8 cellular contexts compared by ENCODE assay signal in the genomic region with DNA sequence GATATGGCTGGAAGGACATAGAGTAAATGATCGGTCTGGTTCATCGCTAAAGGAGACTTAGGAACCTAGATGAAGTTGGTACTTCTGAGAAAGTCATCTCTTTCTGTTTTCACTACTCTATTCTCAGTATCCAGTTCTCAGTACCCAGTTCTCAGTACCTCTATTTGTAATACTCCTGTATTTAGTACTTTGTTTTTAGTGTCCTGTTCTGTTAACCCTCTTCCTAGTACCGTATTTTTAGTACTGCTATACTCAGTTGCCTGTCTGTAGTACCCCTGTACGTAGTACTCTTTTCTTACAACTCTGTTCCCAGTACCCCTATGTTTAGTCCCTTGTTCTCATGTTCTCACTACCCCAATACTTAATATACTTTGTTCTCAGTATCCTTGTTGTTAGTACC. TPM values are rescaled to one million over a fixed set of nuclear protein-coding genes. Genes with fewer than 3 reads are reported as not detected.
DNase-seq lines count a peak whose midpoint lies in the region; ATAC-seq and TF ChIP-seq lines count a peak whose summit lies in the region.

No MANE protein-coding gene starts in this region.

- H3K4me1 Mint-ChIP-seq in neural crest cell, result peaks cover 28% of the 10 kb centered on the region

- H3K9me3 ChIP-seq in HUES6 (ENCODE audit: control insufficient read depth, insufficient read depth, low read depth, low read length), result no peaks in the 10 kb centered on the region
- H3K9me3 ChIP-seq in breast epithelium, result no peaks in the 10 kb centered on the region

- no peak overlapping the region for H3K27ac ChIP-seq in HUES6 (ENCODE audit: low read depth, low read length)
- H3K27ac ChIP-seq in breast epithelium, result no peak overlapping the region

- no peaks in the 10 kb centered on the region for H3K27me3 Mint-ChIP-seq in neural crest cell (ENCODE audit: low read depth)

- H3K9me3 Mint-ChIP-seq in neural crest cell, result no peaks in the 10 kb centered on the region

- TF ChIP-seq POLR2A in breast epithelium (IDR thresholded peaks at IDR 0.05), result no peak

- no peaks in the 10 kb centered on the region for H3K36me3 Mint-ChIP-seq in neural crest cell (ENCODE audit: low read depth)

- H3K36me3 ChIP-seq in GM06990 (ENCODE audit: control insufficient read depth, insufficient read depth, low read length) (no peaks in the 10 kb centered on the region), HUES6 (ENCODE audit: control insufficient read depth, insufficient read depth, low read length) (no peaks in the 10 kb centered on the region; the same call in 1 of the 2 replicates), breast epithelium (no peaks in the 10 kb centered on the region)

- no peak overlapping the region for H3K9ac ChIP-seq in HUES6 (ENCODE audit: low read length)

- no peaks in the 10 kb centered on the region for H3K27me3 ChIP-seq in GM06990 (replicated peaks; ENCODE audit: control insufficient read depth, insufficient read depth, low read length)
- H3K27me3 ChIP-seq in HUES6 (ENCODE audit: control insufficient read depth, insufficient read depth, low read length), result no peaks in the 10 kb centered on the region
- H3K27me3 ChIP-seq in breast epithelium, result no peaks in the 10 kb centered on the region

- peak overlapping the region; percentile 91 for H3K4me3 Mint-ChIP-seq in neural crest cell

- ATAC-seq in GM21447 (IDR thresholded peaks at IDR 0.05; ENCODE audit: unreplicated experiment) (peak; percentile 59), GM18861 (IDR thresholded peaks at IDR 0.05; ENCODE audit: unreplicated experiment) (no peak)

- H3K27ac Mint-ChIP-seq in neural crest cell (ENCODE audit: unreplicated experiment), result no peak overlapping the region

- TF ChIP-seq CTCF in GM06990 (IDR thresholded peaks at IDR 0.05; ENCODE audit: insufficient read depth, low read length, poor library complexity, severe bottlenecking) (no peak), breast epithelium (IDR thresholded peaks at IDR 0.05) (no peak), neural crest cell (conservative IDR thresholded peaks at IDR 0.05) (no peak)

- intact Hi-C loops in breast epithelium (cut with DNase I; ENCODE audit: low total_unique reads), result no loop called here

- peak; percentile 41 for DNase-seq in GM06990 (ENCODE audit: extremely low read depth, insufficient read length)
- DNase-seq in breast epithelium (ENCODE audit: low spot score in 2 of 2), result no peak
- DNase-seq in neural crest cell (ENCODE audit: low read depth, low spot score), result no peak
- DNase-seq in dermis blood vessel endothelial cell, result no peak
- DNase-seq in stimulated activated CD4-positive, alpha-beta T cell treated with anti-CD3 and anti-CD28 coated beads, Interleukin-4, amount 100 ng/mL, for 24 hours, result no peak

- H3K4me3 ChIP-seq in GM06990 (replicated peaks; ENCODE audit: low read depth, low read length) (peak overlapping the region; percentile 69), HUES6 (ENCODE audit: low read depth, low read length) (peak overlapping the region; percentile 88), breast epithelium (peak overlapping the region; percentile 73 to 87 (median 80))

- peaks cover 14% of the 10 kb centered on the region for H3K4me1 ChIP-seq in HUES6 (ENCODE audit: control insufficient read depth, insufficient read depth, low read length)
- H3K4me1 ChIP-seq in breast epithelium, result peaks cover 0 to 10% of the 10 kb centered on the region in 2 donors

RNA-seq across cellular contexts. Expression of a gene that starts 1.2 kb away (rescaled TPM):
- total RNA-seq in breast epithelium (1 to 10 TPM; 3.8 to 6.6 (median 5.9) TPM), neural crest cell (13.9 and 17.1 TPM in 2 replicates), dermis blood vessel endothelial cell (1.0 and 1.9 TPM in 2 replicates)
